1 cellular context compared by ENCODE assay signal in genomic region chr13:100392709-100393630, GRCh38.
TF ChIP-seq lines count a peak whose summit lies in the region.

No MANE protein-coding gene starts in this region.

TF ChIP-seq in HEK293, 187 proteins besides CTCF, POLR2A, EP300 and RAD21 (continued from another document and continues in another):
- TF ChIP-seq, protein P1, sequence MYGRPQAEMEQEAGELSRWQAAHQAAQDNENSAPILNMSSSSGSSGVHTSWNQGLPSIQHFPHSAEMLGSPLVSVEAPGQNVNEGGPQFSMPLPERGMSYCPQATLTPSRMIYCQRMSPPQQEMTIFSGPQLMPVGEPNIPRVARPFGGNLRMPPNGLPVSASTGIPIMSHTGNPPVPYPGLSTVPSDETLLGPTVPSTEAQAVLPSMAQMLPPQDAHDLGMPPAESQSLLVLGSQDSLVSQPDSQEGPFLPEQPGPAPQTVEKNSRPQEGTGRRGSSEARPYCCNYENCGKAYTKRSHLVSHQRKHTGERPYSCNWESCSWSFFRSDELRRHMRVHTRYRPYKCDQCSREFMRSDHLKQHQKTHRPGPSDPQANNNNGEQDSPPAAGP (tag by site-specific recombination; IDR thresholded peaks at IDR 0.05), result peak; percentile 89
- TF ChIP-seq, protein P2, sequence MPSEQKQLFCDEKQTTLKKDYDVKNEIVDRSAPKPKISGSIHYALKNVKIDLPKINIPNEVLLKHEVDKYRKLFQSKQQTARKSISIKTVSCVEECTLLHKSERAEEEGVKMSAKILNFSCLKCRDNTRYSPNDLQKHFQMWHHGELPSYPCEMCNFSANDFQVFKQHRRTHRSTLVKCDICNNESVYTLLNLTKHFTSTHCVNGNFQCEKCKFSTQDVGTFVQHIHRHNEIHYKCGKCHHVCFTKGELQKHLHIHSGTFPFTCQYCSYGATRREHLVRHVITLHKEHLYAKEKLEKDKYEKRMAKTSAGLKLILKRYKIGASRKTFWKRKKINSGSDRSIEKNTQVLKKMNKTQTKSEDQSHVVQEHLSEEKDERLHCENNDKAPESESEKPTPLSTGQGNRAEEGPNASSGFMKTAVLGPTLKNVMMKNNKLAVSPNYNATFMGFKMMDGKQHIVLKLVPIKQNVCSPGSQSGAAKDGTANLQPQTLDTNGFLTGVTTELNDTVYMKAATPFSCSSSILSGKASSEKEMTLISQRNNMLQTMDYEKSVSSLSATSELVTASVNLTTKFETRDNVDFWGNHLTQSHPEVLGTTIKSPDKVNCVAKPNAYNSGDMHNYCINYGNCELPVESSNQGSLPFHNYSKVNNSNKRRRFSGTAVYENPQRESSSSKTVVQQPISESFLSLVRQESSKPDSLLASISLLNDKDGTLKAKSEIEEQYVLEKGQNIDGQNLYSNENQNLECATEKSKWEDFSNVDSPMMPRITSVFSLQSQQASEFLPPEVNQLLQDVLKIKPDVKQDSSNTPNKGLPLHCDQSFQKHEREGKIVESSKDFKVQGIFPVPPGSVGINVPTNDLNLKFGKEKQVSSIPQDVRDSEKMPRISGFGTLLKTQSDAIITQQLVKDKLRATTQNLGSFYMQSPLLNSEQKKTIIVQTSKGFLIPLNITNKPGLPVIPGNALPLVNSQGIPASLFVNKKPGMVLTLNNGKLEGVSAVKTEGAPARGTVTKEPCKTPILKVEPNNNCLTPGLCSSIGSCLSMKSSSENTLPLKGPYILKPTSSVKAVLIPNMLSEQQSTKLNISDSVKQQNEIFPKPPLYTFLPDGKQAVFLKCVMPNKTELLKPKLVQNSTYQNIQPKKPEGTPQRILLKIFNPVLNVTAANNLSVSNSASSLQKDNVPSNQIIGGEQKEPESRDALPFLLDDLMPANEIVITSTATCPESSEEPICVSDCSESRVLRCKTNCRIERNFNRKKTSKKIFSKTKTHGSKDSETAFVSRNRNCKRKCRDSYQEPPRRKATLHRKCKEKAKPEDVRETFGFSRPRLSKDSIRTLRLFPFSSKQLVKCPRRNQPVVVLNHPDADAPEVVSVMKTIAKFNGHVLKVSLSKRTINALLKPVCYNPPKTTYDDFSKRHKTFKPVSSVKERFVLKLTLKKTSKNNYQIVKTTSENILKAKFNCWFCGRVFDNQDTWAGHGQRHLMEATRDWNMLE (tag by site-specific recombination; conservative IDR thresholded peaks at IDR 0.05; ENCODE audit: low read depth), result peak; percentile 52
- TF ChIP-seq ZBTB21 (tag by site-specific recombination; IDR thresholded peaks at IDR 0.05) (peak; percentile 49; the same call in 1 of the 2 replicates), ZNF37A (tag by site-specific recombination; IDR thresholded peaks at IDR 0.05) (0 out of 2 replicates have a peak, but pooled peaks have one; percentile 3), PBX3 (CRISPR knock-in tag; IDR thresholded peaks at IDR 0.05) (no peak), IKZF3 (tag by site-specific recombination; IDR thresholded peaks at IDR 0.05) (peak; percentile 93), HIC1 (tag by site-specific recombination; IDR thresholded peaks at IDR 0.05) (peak; percentile 93), ZNF629 (tag by site-specific recombination; IDR thresholded peaks at IDR 0.05) (peak; percentile 88), ZNF335 (tag by site-specific recombination; conservative IDR thresholded peaks at IDR 0.05) (peak; percentile 62; the same call in 1 of the 2 replicates), ZNF184 (tag by site-specific recombination; IDR thresholded peaks at IDR 0.05) (peak; percentile 89), ZNF501 (tag by site-specific recombination; IDR thresholded peaks at IDR 0.05) (peak; percentile 73; the same call in 1 of the 2 replicates), ZNF404 (tag by site-specific recombination; IDR thresholded peaks at IDR 0.05) (no peak), OSR2 (tag by site-specific recombination; IDR thresholded peaks at IDR 0.05) (peak; percentile 98), ZBTB17 (tag by site-specific recombination; IDR thresholded peaks at IDR 0.05) (peak; percentile 54; the same call in 1 of the 2 replicates), PRDM1 (tag by site-specific recombination; IDR thresholded peaks at IDR 0.05) (peak; percentile 93), ZNF391 (tag by site-specific recombination; IDR thresholded peaks at IDR 0.05; ENCODE audit: borderline replicate concordance, low read depth) (peak; percentile 46; the same call in 1 of the 2 replicates), ZNF791 (tag by site-specific recombination; IDR thresholded peaks at IDR 0.05) (no peak), ZNF175 (tag by site-specific recombination; IDR thresholded peaks at IDR 0.05) (no peak), SP3 (tag by site-specific recombination; IDR thresholded peaks at IDR 0.05) (no peak), ZNF433 (tag by site-specific recombination; IDR thresholded peaks at IDR 0.05; ENCODE audit: low read depth) (no peak), ZSCAN30 (tag by site-specific recombination; IDR thresholded peaks at IDR 0.05) (peak; percentile 89), ZNF529 (tag by site-specific recombination; IDR thresholded peaks at IDR 0.05; ENCODE audit: insufficient replicate concordance) (peak; percentile 54), ZNF596 (tag by site-specific recombination; IDR thresholded peaks at IDR 0.05) (peak; percentile 28; the same call in 1 of the 2 replicates), ZNF292 (tag by site-specific recombination; IDR thresholded peaks at IDR 0.05; ENCODE audit: borderline replicate concordance, low read depth) (no peak), KLF16 (tag by site-specific recombination; IDR thresholded peaks at IDR 0.05) (no peak), ZNF600 (tag by site-specific recombination; IDR thresholded peaks at IDR 0.05) (peak; percentile 18; the same call in 1 of the 2 replicates), ZNF560 (tag by site-specific recombination; IDR thresholded peaks at IDR 0.05; ENCODE audit: borderline replicate concordance) (no peak), KLF10 (tag by site-specific recombination; IDR thresholded peaks at IDR 0.05) (peak; percentile 65), ZNF664 (tag by site-specific recombination; IDR thresholded peaks at IDR 0.05) (peak; percentile 77), ZNF2 (tag by site-specific recombination; IDR thresholded peaks at IDR 0.05) (peak; percentile 30; the same call in 1 of the 2 replicates), FEZF1 (tag by site-specific recombination; IDR thresholded peaks at IDR 0.05) (peak; percentile 28; the same call in 1 of the 2 replicates), SP7 (tag by site-specific recombination; IDR thresholded peaks at IDR 0.05) (peak; percentile 88)
- TF ChIP-seq, protein P3, sequence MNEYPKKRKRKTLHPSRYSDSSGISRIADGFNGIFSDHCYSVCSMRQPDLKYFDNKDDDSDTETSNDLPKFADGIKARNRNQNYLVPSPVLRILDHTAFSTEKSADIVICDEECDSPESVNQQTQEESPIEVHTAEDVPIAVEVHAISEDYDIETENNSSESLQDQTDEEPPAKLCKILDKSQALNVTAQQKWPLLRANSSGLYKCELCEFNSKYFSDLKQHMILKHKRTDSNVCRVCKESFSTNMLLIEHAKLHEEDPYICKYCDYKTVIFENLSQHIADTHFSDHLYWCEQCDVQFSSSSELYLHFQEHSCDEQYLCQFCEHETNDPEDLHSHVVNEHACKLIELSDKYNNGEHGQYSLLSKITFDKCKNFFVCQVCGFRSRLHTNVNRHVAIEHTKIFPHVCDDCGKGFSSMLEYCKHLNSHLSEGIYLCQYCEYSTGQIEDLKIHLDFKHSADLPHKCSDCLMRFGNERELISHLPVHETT (tag by site-specific recombination; IDR thresholded peaks at IDR 0.05), result peak; percentile 93
- TF ChIP-seq, protein P4, sequence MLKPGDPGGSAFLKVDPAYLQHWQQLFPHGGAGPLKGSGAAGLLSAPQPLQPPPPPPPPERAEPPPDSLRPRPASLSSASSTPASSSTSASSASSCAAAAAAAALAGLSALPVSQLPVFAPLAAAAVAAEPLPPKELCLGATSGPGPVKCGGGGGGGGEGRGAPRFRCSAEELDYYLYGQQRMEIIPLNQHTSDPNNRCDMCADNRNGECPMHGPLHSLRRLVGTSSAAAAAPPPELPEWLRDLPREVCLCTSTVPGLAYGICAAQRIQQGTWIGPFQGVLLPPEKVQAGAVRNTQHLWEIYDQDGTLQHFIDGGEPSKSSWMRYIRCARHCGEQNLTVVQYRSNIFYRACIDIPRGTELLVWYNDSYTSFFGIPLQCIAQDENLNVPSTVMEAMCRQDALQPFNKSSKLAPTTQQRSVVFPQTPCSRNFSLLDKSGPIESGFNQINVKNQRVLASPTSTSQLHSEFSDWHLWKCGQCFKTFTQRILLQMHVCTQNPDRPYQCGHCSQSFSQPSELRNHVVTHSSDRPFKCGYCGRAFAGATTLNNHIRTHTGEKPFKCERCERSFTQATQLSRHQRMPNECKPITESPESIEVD (tag by site-specific recombination; IDR thresholded peaks at IDR 0.05), result peak; percentile 80
- TF ChIP-seq, protein P5, sequence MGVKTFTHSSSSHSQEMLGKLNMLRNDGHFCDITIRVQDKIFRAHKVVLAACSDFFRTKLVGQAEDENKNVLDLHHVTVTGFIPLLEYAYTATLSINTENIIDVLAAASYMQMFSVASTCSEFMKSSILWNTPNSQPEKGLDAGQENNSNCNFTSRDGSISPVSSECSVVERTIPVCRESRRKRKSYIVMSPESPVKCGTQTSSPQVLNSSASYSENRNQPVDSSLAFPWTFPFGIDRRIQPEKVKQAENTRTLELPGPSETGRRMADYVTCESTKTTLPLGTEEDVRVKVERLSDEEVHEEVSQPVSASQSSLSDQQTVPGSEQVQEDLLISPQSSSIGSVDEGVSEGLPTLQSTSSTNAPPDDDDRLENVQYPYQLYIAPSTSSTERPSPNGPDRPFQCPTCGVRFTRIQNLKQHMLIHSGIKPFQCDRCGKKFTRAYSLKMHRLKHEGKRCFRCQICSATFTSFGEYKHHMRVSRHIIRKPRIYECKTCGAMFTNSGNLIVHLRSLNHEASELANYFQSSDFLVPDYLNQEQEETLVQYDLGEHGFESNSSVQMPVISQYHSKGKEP (tag by site-specific recombination; IDR thresholded peaks at IDR 0.05), result peak; percentile 38; the same call in 1 of the 2 replicates
- TF ChIP-seq, protein P6, sequence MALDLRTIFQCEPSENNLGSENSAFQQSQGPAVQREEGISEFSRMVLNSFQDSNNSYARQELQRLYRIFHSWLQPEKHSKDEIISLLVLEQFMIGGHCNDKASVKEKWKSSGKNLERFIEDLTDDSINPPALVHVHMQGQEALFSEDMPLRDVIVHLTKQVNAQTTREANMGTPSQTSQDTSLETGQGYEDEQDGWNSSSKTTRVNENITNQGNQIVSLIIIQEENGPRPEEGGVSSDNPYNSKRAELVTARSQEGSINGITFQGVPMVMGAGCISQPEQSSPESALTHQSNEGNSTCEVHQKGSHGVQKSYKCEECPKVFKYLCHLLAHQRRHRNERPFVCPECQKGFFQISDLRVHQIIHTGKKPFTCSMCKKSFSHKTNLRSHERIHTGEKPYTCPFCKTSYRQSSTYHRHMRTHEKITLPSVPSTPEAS (tag by site-specific recombination; IDR thresholded peaks at IDR 0.05), result 0 out of 2 replicates have a peak, but pooled peaks have one; percentile 21
- TF ChIP-seq, protein P7, sequence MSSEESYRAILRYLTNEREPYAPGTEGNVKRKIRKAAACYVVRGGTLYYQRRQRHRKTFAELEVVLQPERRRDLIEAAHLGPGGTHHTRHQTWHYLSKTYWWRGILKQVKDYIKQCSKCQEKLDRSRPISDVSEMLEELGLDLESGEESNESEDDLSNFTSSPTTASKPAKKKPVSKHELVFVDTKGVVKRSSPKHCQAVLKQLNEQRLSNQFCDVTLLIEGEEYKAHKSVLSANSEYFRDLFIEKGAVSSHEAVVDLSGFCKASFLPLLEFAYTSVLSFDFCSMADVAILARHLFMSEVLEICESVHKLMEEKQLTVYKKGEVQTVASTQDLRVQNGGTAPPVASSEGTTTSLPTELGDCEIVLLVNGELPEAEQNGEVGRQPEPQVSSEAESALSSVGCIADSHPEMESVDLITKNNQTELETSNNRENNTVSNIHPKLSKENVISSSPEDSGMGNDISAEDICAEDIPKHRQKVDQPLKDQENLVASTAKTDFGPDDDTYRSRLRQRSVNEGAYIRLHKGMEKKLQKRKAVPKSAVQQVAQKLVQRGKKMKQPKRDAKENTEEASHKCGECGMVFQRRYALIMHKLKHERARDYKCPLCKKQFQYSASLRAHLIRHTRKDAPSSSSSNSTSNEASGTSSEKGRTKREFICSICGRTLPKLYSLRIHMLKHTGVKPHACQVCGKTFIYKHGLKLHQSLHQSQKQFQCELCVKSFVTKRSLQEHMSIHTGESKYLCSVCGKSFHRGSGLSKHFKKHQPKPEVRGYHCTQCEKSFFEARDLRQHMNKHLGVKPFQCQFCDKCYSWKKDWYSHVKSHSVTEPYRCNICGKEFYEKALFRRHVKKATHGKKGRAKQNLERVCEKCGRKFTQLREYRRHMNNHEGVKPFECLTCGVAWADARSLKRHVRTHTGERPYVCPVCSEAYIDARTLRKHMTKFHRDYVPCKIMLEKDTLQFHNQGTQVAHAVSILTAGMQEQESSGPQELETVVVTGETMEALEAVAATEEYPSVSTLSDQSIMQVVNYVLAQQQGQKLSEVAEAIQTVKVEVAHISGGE (tag by site-specific recombination; conservative IDR thresholded peaks at IDR 0.05; ENCODE audit: low read depth), result no peak
